8 cellular contexts compared by ENCODE assay signal in genomic region chr22:50243704-50244419, GRCh38. TPM values are rescaled to one million over a fixed set of nuclear protein-coding genes. Genes with fewer than 3 reads are reported as not detected.
DNase-seq lines count a peak whose midpoint lies in the region; ATAC-seq and TF ChIP-seq lines count a peak whose summit lies in the region.

No MANE protein-coding gene starts in this region.

- TF ChIP-seq CTCF in fibroblast of pulmonary artery (IDR thresholded peaks at IDR 0.05; ENCODE audit: low read length, missing control alignments) (no peak), gastrocnemius medialis (IDR thresholded peaks at IDR 0.05 in 4 of 5, conservative IDR thresholded peaks at IDR 0.05 in 1 of 5) (no peak)

- peak; percentile 16 for DNase-seq in SIG-M5 treated with dmso at 0.1 percent for 504 hours (lab: John Stamatoyannopoulos, UW; ENCODE audit: unreplicated experiment)
- DNase-seq in SIG-M5 (lab: John Stamatoyannopoulos, UW) = no peak
- DNase-seq in SJCRH30 = peak; percentile 83 to 90
- no peak for DNase-seq in fibroblast of pulmonary artery (ENCODE audit: low read depth)
- no peak for DNase-seq in gastrocnemius medialis
- DNase-seq in amygdala (lab: John Stamatoyannopoulos, UW) = no peak
- no peak for DNase-seq in NCI-H1436 treated with DMSO at 0.1 percent for 48 hours (lab: John Stamatoyannopoulos, UW)
- DNase-seq in middle frontal gyrus (ENCODE audit: extremely low spot score, low spot score) = no peak

- in situ Hi-C loops in gastrocnemius medialis (cut with MboI; ENCODE audit: low sequenced_read_pairs in 4 of 4) = no loop called here

- H3K9me3 ChIP-seq in SJCRH30 (replicated peaks) (no peaks in the 10 kb centered on the region), gastrocnemius medialis (no peaks in the 10 kb centered on the region)

- intact Hi-C loops in gastrocnemius medialis (cut with DNase I; ENCODE audit: low total_unique reads) = loop anchor here (1.0 to 2.0 kb wide), 2 partner anchors 14 to 27 kb away; partner anchors contain the start of gene MAPK11

- H3K4me3 ChIP-seq in SJCRH30 (peak overlapping the region; percentile 95), fibroblast of pulmonary artery (replicated peaks; ENCODE audit: low read depth, low read length) (peak overlapping the region; percentile 97), gastrocnemius medialis (peak overlapping the region; percentile 74 to 98 (median 81))

- peak overlapping the region; percentile 87 for H3K27ac ChIP-seq in SJCRH30
- H3K27ac ChIP-seq in gastrocnemius medialis = peak overlapping the region; percentile 88 to 98 (median 90)

- H3K27me3 ChIP-seq in SJCRH30 (no peaks in the 10 kb centered on the region), gastrocnemius medialis (no peaks in the 10 kb centered on the region)

- peaks cover 5% of the 10 kb centered on the region; the same call in 1 of the 2 replicates for H3K4me1 ChIP-seq in SJCRH30
- H3K4me1 ChIP-seq in gastrocnemius medialis = peaks cover 42% of the 10 kb centered on the region in 2 donors

- H3K36me3 ChIP-seq in SJCRH30 (peaks cover 4% of the 10 kb centered on the region), gastrocnemius medialis (peaks cover 0 to 20% of the 10 kb centered on the region in 2 donors)

- ATAC-seq in gastrocnemius medialis = peak; percentile 4 to 5

- no peak for TF ChIP-seq POLR2A in gastrocnemius medialis (IDR thresholded peaks at IDR 0.05)

RNA-seq across cellular contexts. Expression of gene TUBGCP6, which starts 1.0 kb away (rescaled TPM):
- total RNA-seq in SJCRH30 (2014; rRNA removed; shearing (Covaris generic)) = 27.8 and 40.2 TPM in 2 replicates
- total RNA-seq in gastrocnemius medialis = 10 to 100 TPM; 18.7 to 27.4 (median 19.2) TPM

RNA-seq across cellular contexts. Expression of gene HDAC10, which starts 7.2 kb away (rescaled TPM):
- 11.2 and 21.4 TPM in 2 replicates for total RNA-seq in SJCRH30 (2014; rRNA removed; shearing (Covaris generic))
- total RNA-seq in gastrocnemius medialis = 10 to 100 TPM in 2 of 4 donors, 1 to 10 TPM in 2; 4.1 to 24.9 (median 8.6) TPM

RNA-seq across cellular contexts. Expression of gene MAPK12, which starts 17.6 kb away (rescaled TPM):
- total RNA-seq in SJCRH30 (2014; rRNA removed; shearing (Covaris generic)) = 52.0 and 54.0 TPM in 2 replicates
- total RNA-seq in gastrocnemius medialis = 100 to 1,000 TPM; 126 to 290 (median 219) TPM

RNA-seq across cellular contexts. Expression of gene MAPK11, which starts 26.3 kb away (rescaled TPM):
- total RNA-seq in SJCRH30 (2014; rRNA removed; shearing (Covaris generic)) = 3.2 and 4.2 TPM in 2 replicates
- total RNA-seq in gastrocnemius medialis = 1 to 10 TPM; 1.8 to 4.2 (median 3.4) TPM

RNA-seq across cellular contexts. Expression of gene SELENOO, which starts 43.1 kb away (rescaled TPM):
- total RNA-seq in SJCRH30 (2014; rRNA removed; shearing (Covaris generic)) = 15.4 and 16.4 TPM in 2 replicates
- total RNA-seq in gastrocnemius medialis = 10 to 100 TPM; 26.4 to 54.9 (median 34.0) TPM

Comparison
In these comparisons a context has a peak if more than half of its experiments do, and no peak if none do; other contexts are left out.
1. DNase-seq: peak in SIG-M5 treated with dmso at 0.1 percent for 504 hours (single experiment) and SJCRH30 (2 of 2); none in SIG-M5 (single experiment), fibroblast of pulmonary artery (single experiment), gastrocnemius medialis (0 of 2), amygdala (0 of 56), NCI-H1436 treated with DMSO at 0.1 percent for 48 hours (single experiment) and middle frontal gyrus (single experiment).
2. Peak in every context shown above with its lines, with median percentiles within 50 percentile points of each other: H3K4me3 ChIP-seq.